ENCODE assay signal across 1 cellular context in the genomic region with DNA sequence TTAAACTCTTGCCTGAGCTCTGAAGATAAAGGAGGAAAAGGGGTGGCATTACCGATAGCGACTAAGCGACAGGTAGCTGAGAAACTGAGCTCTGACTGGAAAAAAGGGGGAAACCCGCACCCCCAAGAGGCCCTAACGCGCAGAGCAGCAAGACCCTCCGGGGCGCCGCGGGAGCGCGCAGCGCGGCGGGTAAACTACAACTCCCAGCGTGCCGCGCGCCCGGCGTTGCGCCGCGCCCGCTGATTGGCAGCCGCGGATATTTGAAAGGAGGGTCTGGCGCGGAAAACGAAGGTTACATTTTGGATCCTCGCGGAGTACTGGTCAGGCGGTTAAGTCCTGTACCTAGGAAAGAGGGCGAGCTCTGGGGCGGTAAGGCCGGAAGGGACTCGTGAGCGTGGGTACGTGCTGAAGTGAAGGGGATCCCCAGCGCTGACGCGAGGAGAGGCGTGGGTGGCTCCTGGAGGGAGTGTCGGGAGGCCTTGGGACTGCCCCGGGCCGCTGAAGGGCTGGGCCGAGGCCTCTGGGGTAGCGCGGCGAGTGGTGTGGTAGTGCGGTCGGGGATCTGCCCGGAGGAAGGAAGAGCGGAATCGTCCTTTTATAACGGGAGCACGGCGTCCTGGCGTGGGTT.
TF ChIP-seq lines count a peak whose summit lies in the region.

A gene (plus strand): TSS at position 291 of the 628 bp plus-strand sequence. CDS start 468 bp downstream, outside the sequence.

TF ChIP-seq in K562, 482 proteins besides CTCF, POLR2A, EP300 and RAD21 (continued from another document and continues in another):
- TF ChIP-seq, protein P1, sequence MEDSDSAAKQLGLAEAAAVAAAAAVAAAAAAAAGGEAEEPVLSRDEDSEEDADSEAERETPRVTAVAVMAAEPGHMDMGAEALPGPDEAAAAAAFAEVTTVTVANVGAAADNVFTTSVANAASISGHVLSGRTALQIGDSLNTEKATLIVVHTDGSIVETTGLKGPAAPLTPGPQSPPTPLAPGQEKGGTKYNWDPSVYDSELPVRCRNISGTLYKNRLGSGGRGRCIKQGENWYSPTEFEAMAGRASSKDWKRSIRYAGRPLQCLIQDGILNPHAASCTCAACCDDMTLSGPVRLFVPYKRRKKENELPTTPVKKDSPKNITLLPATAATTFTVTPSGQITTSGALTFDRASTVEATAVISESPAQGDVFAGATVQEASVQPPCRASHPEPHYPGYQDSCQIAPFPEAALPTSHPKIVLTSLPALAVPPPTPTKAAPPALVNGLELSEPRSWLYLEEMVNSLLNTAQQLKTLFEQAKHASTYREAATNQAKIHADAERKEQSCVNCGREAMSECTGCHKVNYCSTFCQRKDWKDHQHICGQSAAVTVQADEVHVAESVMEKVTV (CRISPR knock-in tag; IDR thresholded peaks at IDR 0.05) = 0 out of 2 replicates have a peak, but pooled peaks have one; percentile 50
- TF ChIP-seq ZNF41 (CRISPR knock-in tag; conservative IDR thresholded peaks at IDR 0.05) (no peak), HDAC6 (IDR thresholded peaks at IDR 0.05; ENCODE audit: low read depth, low read length) (no peak), POLR3A (IDR thresholded peaks at IDR 0.05; ENCODE audit: borderline replicate concordance, extremely low read depth, insufficient read depth, insufficient read length) (no peak), ZNF507 (tag; conservative IDR thresholded peaks at IDR 0.05) (no peak), ZFP36 (IDR thresholded peaks at IDR 0.05; ENCODE audit: low read depth, low read length, partially characterized antibody) (no peak), PHTF2 (CRISPR knock-in tag; IDR thresholded peaks at IDR 0.05) (no peak), ZNF134 (CRISPR knock-in tag; conservative IDR thresholded peaks at IDR 0.05) (no peak), POLR2B (IDR thresholded peaks at IDR 0.05; ENCODE audit: low read depth, partially characterized antibody) (peak; percentile 32), ZSCAN29 (IDR thresholded peaks at IDR 0.05) (no peak), ZNF24 (IDR thresholded peaks at IDR 0.05) (peak; percentile 23; the same call in 1 of the 2 replicates), FOS (IDR thresholded peaks at IDR 0.05; ENCODE audit: extremely low read depth, insufficient read length) (peak; percentile 58), SRSF9 (IDR thresholded peaks at IDR 0.05; ENCODE audit: borderline replicate concordance, low read depth, low read length) (no peak), ZC3H8 (IDR thresholded peaks at IDR 0.05) (no peak), RBM14 (IDR thresholded peaks at IDR 0.05; ENCODE audit: borderline replicate concordance, insufficient read depth, low read depth, low read length) (no peak), NR3C1 (CRISPR knock-in tag; IDR thresholded peaks at IDR 0.05) (no peak), ZNF408 (CRISPR knock-in tag; IDR thresholded peaks at IDR 0.05; ENCODE audit: low read depth) (no peak), GATAD2A (IDR thresholded peaks at IDR 0.05) (no peak; the same call in 1 of the 2 replicates), ZNF79 (CRISPR knock-in tag; IDR thresholded peaks at IDR 0.05; ENCODE audit: low read depth) (no peak), SMC3 (conservative IDR thresholded peaks at IDR 0.05; ENCODE audit: insufficient read depth, low read depth, low read length) (no peak), SUPT5H (IDR thresholded peaks at IDR 0.05) (peak; percentile 67), STAT5B (CRISPR knock-in tag; IDR thresholded peaks at IDR 0.05) (no peak), POLR3G (IDR thresholded peaks at IDR 0.05; ENCODE audit: extremely low read depth, insufficient read length, insufficient replicate concordance) (no peak), SIN3A (IDR thresholded peaks at IDR 0.05; ENCODE audit: borderline replicate concordance in 2 of 2, control insufficient read depth in 1 of 2, low read depth in 2 of 2, low read length in 2 of 2) (peak; percentile 90 to 95; a peak in 3 of 4 replicates), FOXJ3 (CRISPR knock-in tag; IDR thresholded peaks at IDR 0.05) (no peak), ZNF384 (IDR thresholded peaks at IDR 0.05; ENCODE audit: low read depth, low read length) (no peak), MCM2 (IDR thresholded peaks at IDR 0.05; ENCODE audit: low read depth) (no peak)
- TF ChIP-seq, protein P2, sequence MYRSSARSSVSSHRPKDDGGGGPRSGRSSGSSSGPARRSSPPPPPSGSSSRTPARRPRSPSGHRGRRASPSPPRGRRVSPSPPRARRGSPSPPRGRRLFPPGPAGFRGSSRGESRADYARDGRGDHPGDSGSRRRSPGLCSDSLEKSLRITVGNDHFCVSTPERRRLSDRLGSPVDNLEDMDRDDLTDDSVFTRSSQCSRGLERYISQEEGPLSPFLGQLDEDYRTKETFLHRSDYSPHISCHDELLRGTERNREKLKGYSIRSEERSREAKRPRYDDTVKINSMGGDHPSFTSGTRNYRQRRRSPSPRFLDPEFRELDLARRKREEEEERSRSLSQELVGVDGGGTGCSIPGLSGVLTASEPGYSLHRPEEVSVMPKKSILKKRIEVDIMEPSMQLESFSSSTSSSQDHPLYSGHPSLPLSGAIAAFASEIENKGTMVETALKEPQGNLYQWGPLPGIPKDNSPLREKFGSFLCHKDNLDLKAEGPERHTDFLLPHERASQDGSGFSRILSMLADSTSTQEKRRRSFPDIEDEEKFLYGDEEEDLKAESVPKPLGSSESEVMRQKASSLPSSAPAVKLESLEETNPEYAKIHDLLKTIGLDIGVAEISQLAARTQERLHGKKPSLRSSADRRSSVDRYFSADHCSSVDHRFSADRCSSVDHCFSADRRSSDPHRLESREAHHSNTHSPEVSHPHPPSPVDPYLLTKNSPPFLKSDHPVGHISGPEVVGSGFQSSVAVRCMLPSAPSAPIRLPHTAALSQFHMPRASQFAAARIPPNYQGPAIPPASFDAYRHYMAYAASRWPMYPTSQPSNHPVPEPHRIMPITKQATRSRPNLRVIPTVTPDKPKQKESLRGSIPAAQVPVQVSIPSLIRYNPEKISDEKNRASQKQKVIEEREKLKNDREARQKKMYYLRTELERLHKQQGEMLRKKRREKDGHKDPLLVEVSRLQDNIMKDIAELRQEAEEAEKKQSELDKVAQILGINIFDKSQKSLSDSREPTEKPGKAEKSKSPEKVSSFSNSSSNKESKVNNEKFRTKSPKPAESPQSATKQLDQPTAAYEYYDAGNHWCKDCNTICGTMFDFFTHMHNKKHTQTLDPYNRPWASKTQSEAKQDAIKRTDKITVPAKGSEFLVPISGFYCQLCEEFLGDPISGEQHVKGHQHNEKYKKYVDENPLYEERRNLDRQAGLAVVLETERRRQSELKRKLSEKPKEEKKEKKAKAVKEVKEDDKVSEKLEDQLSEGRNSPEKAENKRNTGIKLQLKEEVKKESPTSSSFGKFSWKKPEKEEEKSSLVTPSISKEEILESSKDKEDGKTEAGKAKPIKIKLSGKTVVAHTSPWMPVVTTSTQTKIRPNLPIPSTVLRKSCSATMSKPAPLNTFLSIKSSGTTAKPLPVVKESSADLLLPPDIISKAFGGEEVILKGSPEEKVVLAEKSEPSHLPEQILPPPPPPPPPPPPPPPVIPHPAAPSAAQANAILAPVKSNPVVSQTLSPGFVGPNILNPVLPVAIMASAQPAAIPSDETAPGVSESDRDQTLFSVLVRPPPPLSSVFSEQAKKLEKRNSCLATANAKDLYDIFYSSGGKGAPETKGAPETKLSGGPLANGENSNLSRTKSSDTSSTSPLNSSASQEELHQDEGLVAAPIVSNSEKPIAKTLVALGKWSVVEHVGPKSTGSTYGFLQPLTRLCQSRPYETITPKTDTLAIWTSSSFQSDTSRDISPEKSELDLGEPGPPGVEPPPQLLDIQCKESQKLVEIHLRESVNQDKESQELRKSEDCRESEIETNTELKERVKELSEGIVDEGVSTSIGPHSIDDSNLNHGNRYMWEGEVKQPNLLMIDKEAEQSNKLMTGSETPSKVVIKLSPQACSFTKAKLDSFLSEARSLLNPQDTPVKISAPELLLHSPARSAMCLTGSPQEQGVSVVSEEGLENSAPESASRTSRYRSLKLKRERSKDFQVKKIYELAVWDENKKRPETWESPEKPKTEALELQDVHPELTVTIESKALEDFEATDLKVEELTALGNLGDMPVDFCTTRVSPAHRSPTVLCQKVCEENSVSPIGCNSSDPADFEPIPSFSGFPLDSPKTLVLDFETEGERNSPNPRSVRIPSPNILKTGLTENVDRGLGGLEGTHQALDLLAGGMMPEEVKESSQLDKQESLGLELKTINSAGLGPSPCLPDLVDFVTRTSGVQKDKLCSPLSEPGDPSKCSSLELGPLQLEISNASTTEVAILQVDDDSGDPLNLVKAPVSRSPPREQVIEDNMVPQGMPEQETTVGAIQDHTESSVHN (IDR thresholded peaks at IDR 0.05; ENCODE audit: borderline replicate concordance in 1 of 2, low read depth in 1 of 2) = no peak
- TF ChIP-seq, protein P3, sequence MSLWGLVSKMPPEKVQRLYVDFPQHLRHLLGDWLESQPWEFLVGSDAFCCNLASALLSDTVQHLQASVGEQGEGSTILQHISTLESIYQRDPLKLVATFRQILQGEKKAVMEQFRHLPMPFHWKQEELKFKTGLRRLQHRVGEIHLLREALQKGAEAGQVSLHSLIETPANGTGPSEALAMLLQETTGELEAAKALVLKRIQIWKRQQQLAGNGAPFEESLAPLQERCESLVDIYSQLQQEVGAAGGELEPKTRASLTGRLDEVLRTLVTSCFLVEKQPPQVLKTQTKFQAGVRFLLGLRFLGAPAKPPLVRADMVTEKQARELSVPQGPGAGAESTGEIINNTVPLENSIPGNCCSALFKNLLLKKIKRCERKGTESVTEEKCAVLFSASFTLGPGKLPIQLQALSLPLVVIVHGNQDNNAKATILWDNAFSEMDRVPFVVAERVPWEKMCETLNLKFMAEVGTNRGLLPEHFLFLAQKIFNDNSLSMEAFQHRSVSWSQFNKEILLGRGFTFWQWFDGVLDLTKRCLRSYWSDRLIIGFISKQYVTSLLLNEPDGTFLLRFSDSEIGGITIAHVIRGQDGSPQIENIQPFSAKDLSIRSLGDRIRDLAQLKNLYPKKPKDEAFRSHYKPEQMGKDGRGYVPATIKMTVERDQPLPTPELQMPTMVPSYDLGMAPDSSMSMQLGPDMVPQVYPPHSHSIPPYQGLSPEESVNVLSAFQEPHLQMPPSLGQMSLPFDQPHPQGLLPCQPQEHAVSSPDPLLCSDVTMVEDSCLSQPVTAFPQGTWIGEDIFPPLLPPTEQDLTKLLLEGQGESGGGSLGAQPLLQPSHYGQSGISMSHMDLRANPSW (CRISPR knock-in tag; IDR thresholded peaks at IDR 0.05) = peak; percentile 64; the same call in 1 of the 2 replicates
- TF ChIP-seq, protein P4, sequence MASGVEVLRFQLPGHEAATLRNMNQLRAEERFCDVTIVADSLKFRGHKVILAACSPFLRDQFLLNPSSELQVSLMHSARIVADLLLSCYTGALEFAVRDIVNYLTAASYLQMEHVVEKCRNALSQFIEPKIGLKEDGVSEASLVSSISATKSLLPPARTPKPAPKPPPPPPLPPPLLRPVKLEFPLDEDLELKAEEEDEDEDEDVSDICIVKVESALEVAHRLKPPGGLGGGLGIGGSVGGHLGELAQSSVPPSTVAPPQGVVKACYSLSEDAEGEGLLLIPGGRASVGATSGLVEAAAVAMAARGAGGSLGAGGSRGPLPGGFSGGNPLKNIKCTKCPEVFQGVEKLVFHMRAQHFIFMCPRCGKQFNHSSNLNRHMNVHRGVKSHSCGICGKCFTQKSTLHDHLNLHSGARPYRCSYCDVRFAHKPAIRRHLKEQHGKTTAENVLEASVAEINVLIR (CRISPR knock-in tag; IDR thresholded peaks at IDR 0.05) = peak; percentile 38; the same call in 1 of the 2 replicates
- TF ChIP-seq, protein P5, sequence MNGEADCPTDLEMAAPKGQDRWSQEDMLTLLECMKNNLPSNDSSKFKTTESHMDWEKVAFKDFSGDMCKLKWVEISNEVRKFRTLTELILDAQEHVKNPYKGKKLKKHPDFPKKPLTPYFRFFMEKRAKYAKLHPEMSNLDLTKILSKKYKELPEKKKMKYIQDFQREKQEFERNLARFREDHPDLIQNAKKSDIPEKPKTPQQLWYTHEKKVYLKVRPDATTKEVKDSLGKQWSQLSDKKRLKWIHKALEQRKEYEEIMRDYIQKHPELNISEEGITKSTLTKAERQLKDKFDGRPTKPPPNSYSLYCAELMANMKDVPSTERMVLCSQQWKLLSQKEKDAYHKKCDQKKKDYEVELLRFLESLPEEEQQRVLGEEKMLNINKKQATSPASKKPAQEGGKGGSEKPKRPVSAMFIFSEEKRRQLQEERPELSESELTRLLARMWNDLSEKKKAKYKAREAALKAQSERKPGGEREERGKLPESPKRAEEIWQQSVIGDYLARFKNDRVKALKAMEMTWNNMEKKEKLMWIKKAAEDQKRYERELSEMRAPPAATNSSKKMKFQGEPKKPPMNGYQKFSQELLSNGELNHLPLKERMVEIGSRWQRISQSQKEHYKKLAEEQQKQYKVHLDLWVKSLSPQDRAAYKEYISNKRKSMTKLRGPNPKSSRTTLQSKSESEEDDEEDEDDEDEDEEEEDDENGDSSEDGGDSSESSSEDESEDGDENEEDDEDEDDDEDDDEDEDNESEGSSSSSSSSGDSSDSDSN (IDR thresholded peaks at IDR 0.05; ENCODE audit: borderline replicate concordance in 1 of 2, low read depth in 2 of 2, low read length in 2 of 2) = 0 out of 4 replicates have a peak, but pooled peaks of 1 of the 2 experiments have one; percentile 38
- TF ChIP-seq, protein P6, sequence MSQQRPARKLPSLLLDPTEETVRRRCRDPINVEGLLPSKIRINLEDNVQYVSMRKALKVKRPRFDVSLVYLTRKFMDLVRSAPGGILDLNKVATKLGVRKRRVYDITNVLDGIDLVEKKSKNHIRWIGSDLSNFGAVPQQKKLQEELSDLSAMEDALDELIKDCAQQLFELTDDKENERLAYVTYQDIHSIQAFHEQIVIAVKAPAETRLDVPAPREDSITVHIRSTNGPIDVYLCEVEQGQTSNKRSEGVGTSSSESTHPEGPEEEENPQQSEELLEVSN (IDR thresholded peaks at IDR 0.05; ENCODE audit: borderline replicate concordance in 1 of 2, extremely low read depth in 1 of 2, insufficient read depth in 1 of 2, insufficient read length in 1 of 2, low read depth in 1 of 2, low read length in 1 of 2, poor library complexity in 1 of 2, severe bottlenecking in 1 of 2) = peak; percentile 13 to 38
- TF ChIP-seq, protein P7, sequence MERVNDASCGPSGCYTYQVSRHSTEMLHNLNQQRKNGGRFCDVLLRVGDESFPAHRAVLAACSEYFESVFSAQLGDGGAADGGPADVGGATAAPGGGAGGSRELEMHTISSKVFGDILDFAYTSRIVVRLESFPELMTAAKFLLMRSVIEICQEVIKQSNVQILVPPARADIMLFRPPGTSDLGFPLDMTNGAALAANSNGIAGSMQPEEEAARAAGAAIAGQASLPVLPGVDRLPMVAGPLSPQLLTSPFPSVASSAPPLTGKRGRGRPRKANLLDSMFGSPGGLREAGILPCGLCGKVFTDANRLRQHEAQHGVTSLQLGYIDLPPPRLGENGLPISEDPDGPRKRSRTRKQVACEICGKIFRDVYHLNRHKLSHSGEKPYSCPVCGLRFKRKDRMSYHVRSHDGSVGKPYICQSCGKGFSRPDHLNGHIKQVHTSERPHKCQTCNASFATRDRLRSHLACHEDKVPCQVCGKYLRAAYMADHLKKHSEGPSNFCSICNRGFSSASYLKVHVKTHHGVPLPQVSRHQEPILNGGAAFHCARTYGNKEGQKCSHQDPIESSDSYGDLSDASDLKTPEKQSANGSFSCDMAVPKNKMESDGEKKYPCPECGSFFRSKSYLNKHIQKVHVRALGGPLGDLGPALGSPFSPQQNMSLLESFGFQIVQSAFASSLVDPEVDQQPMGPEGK (CRISPR knock-in tag; IDR thresholded peaks at IDR 0.05; ENCODE audit: borderline replicate concordance) = no peak
- TF ChIP-seq, protein P8, sequence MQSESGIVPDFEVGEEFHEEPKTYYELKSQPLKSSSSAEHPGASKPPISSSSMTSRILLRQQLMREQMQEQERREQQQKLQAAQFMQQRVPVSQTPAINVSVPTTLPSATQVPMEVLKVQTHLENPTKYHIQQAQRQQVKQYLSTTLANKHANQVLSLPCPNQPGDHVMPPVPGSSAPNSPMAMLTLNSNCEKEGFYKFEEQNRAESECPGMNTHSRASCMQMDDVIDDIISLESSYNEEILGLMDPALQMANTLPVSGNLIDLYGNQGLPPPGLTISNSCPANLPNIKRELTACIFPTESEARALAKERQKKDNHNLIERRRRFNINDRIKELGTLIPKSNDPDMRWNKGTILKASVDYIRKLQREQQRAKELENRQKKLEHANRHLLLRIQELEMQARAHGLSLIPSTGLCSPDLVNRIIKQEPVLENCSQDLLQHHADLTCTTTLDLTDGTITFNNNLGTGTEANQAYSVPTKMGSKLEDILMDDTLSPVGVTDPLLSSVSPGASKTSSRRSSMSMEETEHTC (IDR thresholded peaks at IDR 0.05) = no peak
